In genomic region chr17:45437461-45438283, GRCh38 we compare ENCODE assay signal across 1 cellular context.
TF ChIP-seq lines count a peak whose summit lies in the region.

No MANE protein-coding gene starts in this region.

TF ChIP-seq in H1, 55 proteins besides CTCF, POLR2A, EP300 and RAD21:
- no peak for TF ChIP-seq CHD1 (IDR thresholded peaks at IDR 0.05; ENCODE audit: low read depth, low read length)
- no peak for TF ChIP-seq GABPA (IDR thresholded peaks at IDR 0.05; ENCODE audit: borderline replicate concordance, insufficient read depth, low read length)
- TF ChIP-seq PHF8 (conservative IDR thresholded peaks at IDR 0.05; ENCODE audit: low read depth, low read length), result no peak
- TF ChIP-seq E2F6 (IDR thresholded peaks at IDR 0.05), result no peak
- TF ChIP-seq KDM1A (IDR thresholded peaks at IDR 0.05; ENCODE audit: borderline replicate concordance, low read length), result no peak
